In genomic region chr11:114200785-114201184, GRCh38 we compare ENCODE assay signal across 1 cellular context.
TF ChIP-seq lines count a peak whose summit lies in the region.

No MANE protein-coding gene starts in this region.

TF ChIP-seq in HEK293, 187 proteins besides CTCF, POLR2A, EP300 and RAD21 (continued from another document):
- TF ChIP-seq, protein P1, sequence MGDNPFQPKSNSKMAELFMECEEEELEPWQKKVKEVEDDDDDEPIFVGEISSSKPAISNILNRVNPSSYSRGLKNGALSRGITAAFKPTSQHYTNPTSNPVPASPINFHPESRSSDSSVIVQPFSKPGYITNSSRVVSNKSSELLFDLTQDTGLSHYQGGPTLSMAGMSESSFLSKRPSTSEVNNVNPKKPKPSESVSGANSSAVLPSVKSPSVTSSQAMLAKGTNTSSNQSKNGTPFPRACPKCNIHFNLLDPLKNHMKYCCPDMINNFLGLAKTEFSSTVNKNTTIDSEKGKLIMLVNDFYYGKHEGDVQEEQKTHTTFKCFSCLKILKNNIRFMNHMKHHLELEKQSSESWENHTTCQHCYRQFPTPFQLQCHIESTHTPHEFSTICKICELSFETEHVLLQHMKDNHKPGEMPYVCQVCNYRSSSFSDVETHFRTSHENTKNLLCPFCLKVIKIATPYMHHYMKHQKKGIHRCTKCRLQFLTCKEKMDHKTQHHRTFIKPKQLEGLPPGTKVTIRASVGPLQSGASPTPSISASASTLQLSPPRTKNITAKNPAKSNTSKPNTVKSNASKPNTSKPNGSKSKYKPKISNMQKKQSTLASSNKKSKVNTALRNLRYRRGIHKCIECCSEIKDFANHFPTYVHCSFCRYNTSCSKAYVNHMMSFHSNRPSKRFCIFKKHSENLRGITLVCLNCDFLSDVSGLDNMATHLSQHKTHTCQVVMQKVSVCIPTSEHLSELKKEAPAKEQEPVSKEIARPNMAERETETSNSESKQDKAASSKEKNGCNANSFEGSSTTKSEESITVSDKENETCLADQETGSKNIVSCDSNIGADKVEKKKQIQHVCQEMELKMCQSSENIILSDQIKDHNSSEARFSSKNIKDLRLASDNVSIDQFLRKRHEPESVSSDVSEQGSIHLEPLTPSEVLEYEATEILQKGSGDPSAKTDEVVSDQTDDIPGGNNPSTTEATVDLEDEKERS (tag by site-specific recombination; IDR thresholded peaks at IDR 0.05): no peak
- TF ChIP-seq, protein P2, sequence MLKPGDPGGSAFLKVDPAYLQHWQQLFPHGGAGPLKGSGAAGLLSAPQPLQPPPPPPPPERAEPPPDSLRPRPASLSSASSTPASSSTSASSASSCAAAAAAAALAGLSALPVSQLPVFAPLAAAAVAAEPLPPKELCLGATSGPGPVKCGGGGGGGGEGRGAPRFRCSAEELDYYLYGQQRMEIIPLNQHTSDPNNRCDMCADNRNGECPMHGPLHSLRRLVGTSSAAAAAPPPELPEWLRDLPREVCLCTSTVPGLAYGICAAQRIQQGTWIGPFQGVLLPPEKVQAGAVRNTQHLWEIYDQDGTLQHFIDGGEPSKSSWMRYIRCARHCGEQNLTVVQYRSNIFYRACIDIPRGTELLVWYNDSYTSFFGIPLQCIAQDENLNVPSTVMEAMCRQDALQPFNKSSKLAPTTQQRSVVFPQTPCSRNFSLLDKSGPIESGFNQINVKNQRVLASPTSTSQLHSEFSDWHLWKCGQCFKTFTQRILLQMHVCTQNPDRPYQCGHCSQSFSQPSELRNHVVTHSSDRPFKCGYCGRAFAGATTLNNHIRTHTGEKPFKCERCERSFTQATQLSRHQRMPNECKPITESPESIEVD (tag by site-specific recombination; IDR thresholded peaks at IDR 0.05): peak; percentile 76
- TF ChIP-seq ZNF629 (tag by site-specific recombination; IDR thresholded peaks at IDR 0.05): 0 out of 2 replicates have a peak, but pooled peaks have one; percentile 37
- no peak for TF ChIP-seq BCL11B (tag by site-specific recombination; IDR thresholded peaks at IDR 0.05; ENCODE audit: low read depth)
- TF ChIP-seq ZBTB26 (tag by site-specific recombination; optimal IDR thresholded peaks at IDR 0.05): no peak
- no peak for TF ChIP-seq ZNF830 (tag by site-specific recombination; IDR thresholded peaks at IDR 0.05; ENCODE audit: low read depth)
- TF ChIP-seq YY1 (tag by site-specific recombination; IDR thresholded peaks at IDR 0.05): no peak
- TF ChIP-seq GLIS1 (tag by site-specific recombination; IDR thresholded peaks at IDR 0.05): no peak
- TF ChIP-seq ZNF366 (tag by site-specific recombination; conservative IDR thresholded peaks at IDR 0.05): no peak
- no peak for TF ChIP-seq ZNF404 (tag by site-specific recombination; IDR thresholded peaks at IDR 0.05)
- TF ChIP-seq SALL2 (tag by site-specific recombination; IDR thresholded peaks at IDR 0.05; ENCODE audit: borderline replicate concordance): no peak
- 0 out of 2 replicates have a peak, but pooled peaks have one; percentile 37 for TF ChIP-seq ATF2 (tag by site-specific recombination; IDR thresholded peaks at IDR 0.05; ENCODE audit: low read depth)
- TF ChIP-seq, protein P3, sequence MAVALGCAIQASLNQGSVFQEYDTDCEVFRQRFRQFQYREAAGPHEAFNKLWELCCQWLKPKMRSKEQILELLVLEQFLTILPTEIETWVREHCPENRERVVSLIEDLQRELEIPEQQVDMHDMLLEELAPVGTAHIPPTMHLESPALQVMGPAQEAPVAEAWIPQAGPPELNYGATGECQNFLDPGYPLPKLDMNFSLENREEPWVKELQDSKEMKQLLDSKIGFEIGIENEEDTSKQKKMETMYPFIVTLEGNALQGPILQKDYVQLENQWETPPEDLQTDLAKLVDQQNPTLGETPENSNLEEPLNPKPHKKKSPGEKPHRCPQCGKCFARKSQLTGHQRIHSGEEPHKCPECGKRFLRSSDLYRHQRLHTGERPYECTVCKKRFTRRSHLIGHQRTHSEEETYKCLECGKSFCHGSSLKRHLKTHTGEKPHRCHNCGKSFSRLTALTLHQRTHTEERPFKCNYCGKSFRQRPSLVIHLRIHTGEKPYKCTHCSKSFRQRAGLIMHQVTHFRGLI (tag by site-specific recombination; IDR thresholded peaks at IDR 0.05): no peak
- TF ChIP-seq ZNF501 (tag by site-specific recombination; IDR thresholded peaks at IDR 0.05): no peak
- TF ChIP-seq ZNF426 (tag by site-specific recombination; IDR thresholded peaks at IDR 0.05): no peak
- TF ChIP-seq OVOL3 (tag by site-specific recombination; IDR thresholded peaks at IDR 0.05): 0 out of 2 replicates have a peak, but pooled peaks have one; percentile 42
- TF ChIP-seq ZNF18 (tag by site-specific recombination; IDR thresholded peaks at IDR 0.05): 0 out of 2 replicates have a peak, but pooled peaks have one; percentile 36
- no peak for TF ChIP-seq ZNF558 (tag by site-specific recombination; IDR thresholded peaks at IDR 0.05)
- no peak for TF ChIP-seq ZNF561 (tag by site-specific recombination; IDR thresholded peaks at IDR 0.05; ENCODE audit: borderline replicate concordance)
- TF ChIP-seq ZNF138 (tag by site-specific recombination; IDR thresholded peaks at IDR 0.05; ENCODE audit: borderline replicate concordance): no peak
- TF ChIP-seq ZNF654 (tag by site-specific recombination; IDR thresholded peaks at IDR 0.05; ENCODE audit: low read depth): no peak
- peak; percentile 47; the same call in 1 of the 2 replicates for TF ChIP-seq KLF16 (tag by site-specific recombination; IDR thresholded peaks at IDR 0.05)
- peak; percentile 78 for TF ChIP-seq GFI1B (tag by site-specific recombination; IDR thresholded peaks at IDR 0.05)
- TF ChIP-seq HOXA7 (CRISPR knock-in tag; IDR thresholded peaks at IDR 0.05; ENCODE audit: borderline replicate concordance): no peak
- TF ChIP-seq ZNF214 (tag by site-specific recombination; IDR thresholded peaks at IDR 0.05; ENCODE audit: borderline replicate concordance): no peak
- TF ChIP-seq PRDM4 (tag by site-specific recombination; IDR thresholded peaks at IDR 0.05): 0 out of 2 replicates have a peak, but pooled peaks have one; percentile 57
- TF ChIP-seq ZNF350 (tag by site-specific recombination; IDR thresholded peaks at IDR 0.05): no peak
- no peak; the same call in 1 of the 2 replicates for TF ChIP-seq ZBTB17 (tag by site-specific recombination; IDR thresholded peaks at IDR 0.05)
- peak; percentile 57 for TF ChIP-seq ZEB2 (tag by site-specific recombination; IDR thresholded peaks at IDR 0.05)
- no peak for TF ChIP-seq SP3 (tag by site-specific recombination; IDR thresholded peaks at IDR 0.05)
- no peak for TF ChIP-seq SCRT2 (tag by site-specific recombination; IDR thresholded peaks at IDR 0.05)
- TF ChIP-seq ZNF530 (tag by site-specific recombination; IDR thresholded peaks at IDR 0.05; ENCODE audit: low read depth): no peak
- TF ChIP-seq KLF8 (tag by site-specific recombination; IDR thresholded peaks at IDR 0.05): no peak
- peak; percentile 94 for TF ChIP-seq SP7 (tag by site-specific recombination; IDR thresholded peaks at IDR 0.05)
- no peak for TF ChIP-seq ZBTB1 (tag by site-specific recombination; IDR thresholded peaks at IDR 0.05)
- peak; percentile 23; the same call in 1 of the 2 replicates for TF ChIP-seq IKZF3 (tag by site-specific recombination; IDR thresholded peaks at IDR 0.05)
- no peak for TF ChIP-seq ZXDB (tag by site-specific recombination; IDR thresholded peaks at IDR 0.05)
- TF ChIP-seq OSR2 (tag by site-specific recombination; IDR thresholded peaks at IDR 0.05): peak; percentile 69
- TF ChIP-seq ZNF248 (tag by site-specific recombination; IDR thresholded peaks at IDR 0.05): no peak
- TF ChIP-seq FEZF1 (tag by site-specific recombination; IDR thresholded peaks at IDR 0.05): peak; percentile 78
- no peak for TF ChIP-seq ZNF239 (tag by site-specific recombination; IDR thresholded peaks at IDR 0.05)
- no peak for TF ChIP-seq KLF9 (tag by site-specific recombination; IDR thresholded peaks at IDR 0.05; ENCODE audit: low read depth)
- TF ChIP-seq TCF7L2 (IDR thresholded peaks at IDR 0.05; ENCODE audit: borderline replicate concordance, low read depth, low read length): peak; percentile 89; the same call in 1 of the 2 replicates
- no peak for TF ChIP-seq ZNF140 (tag by site-specific recombination; IDR thresholded peaks at IDR 0.05)
- no peak for TF ChIP-seq ZNF585B (tag by site-specific recombination; IDR thresholded peaks at IDR 0.05)
- TF ChIP-seq ZSCAN30 (tag by site-specific recombination; IDR thresholded peaks at IDR 0.05): no peak
- TF ChIP-seq ZSCAN23 (tag by site-specific recombination; IDR thresholded peaks at IDR 0.05): no peak
- peak; percentile 64 for TF ChIP-seq ZNF580 (tag by site-specific recombination; IDR thresholded peaks at IDR 0.05)
- TF ChIP-seq ZNF423 (tag by site-specific recombination; IDR thresholded peaks at IDR 0.05): no peak
- no peak for TF ChIP-seq HOXD13 (CRISPR knock-in tag; IDR thresholded peaks at IDR 0.05; ENCODE audit: borderline replicate concordance)
- no peak for TF ChIP-seq ZNF174 (tag by site-specific recombination; IDR thresholded peaks at IDR 0.05)
- TF ChIP-seq, protein P4, sequence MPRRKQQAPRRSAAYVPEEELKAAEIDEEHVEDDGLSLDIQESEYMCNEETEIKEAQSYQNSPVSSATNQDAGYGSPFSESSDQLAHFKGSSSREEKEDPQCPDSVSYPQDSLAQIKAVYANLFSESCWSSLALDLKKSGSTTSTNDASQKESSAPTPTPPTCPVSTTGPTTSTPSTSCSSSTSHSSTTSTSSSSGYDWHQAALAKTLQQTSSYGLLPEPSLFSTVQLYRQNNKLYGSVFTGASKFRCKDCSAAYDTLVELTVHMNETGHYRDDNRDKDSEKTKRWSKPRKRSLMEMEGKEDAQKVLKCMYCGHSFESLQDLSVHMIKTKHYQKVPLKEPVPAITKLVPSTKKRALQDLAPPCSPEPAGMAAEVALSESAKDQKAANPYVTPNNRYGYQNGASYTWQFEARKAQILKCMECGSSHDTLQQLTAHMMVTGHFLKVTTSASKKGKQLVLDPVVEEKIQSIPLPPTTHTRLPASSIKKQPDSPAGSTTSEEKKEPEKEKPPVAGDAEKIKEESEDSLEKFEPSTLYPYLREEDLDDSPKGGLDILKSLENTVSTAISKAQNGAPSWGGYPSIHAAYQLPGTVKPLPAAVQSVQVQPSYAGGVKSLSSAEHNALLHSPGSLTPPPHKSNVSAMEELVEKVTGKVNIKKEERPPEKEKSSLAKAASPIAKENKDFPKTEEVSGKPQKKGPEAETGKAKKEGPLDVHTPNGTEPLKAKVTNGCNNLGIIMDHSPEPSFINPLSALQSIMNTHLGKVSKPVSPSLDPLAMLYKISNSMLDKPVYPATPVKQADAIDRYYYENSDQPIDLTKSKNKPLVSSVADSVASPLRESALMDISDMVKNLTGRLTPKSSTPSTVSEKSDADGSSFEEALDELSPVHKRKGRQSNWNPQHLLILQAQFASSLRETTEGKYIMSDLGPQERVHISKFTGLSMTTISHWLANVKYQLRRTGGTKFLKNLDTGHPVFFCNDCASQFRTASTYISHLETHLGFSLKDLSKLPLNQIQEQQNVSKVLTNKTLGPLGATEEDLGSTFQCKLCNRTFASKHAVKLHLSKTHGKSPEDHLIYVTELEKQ (tag by site-specific recombination; IDR thresholded peaks at IDR 0.05; ENCODE audit: borderline replicate concordance): no peak
- peak; percentile 35; the same call in 1 of the 2 replicates for TF ChIP-seq GLI2 (tag by site-specific recombination; IDR thresholded peaks at IDR 0.05; ENCODE audit: borderline replicate concordance, low read depth)
